Comparison of ENCODE assay signal across 15 cellular contexts in the genomic region with DNA sequence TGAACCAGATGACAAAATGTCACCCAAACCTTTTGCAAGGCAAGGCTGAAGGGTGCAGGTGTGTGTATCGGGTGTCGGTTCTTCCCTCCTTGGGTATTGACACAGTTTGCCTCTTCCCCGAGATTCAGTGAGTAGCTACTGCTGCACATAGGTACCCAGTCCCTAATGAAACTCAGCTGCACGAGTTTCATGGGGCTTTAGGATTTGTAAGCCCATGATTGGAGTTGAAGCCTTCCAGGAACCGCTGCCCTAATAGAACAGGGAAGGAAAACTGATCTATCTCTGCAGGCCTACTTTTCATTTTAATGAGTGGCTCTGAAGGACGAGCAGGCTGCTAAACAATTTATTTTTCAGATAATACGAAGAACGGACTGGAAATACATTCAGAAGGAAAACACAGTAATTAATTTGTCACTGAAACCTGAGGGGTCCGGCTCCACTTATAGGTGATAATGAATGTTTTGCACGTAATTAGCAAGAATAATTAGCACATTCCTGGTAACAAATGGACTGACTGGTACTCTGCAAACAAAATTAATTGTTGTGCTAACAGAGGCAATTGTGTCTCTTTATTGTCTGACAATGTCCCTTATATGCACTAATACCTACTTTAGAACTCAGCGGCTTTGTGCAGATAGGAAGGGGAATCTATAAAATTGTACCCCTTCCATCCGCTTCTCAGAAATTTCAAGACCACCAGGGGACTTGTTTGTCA.
"Had no signal": no experiment of that assay in that cellular context is flagged by ENCODE, and none has a peak within 500 bp of the region (broad histone marks: within the 10 kb centered on the region; RNA-seq: fewer than 3 reads in every experiment).

No MANE protein-coding gene starts in this region.

- DNase-seq: activated CD4-positive, alpha-beta T cell treated with anti-CD3 and anti-CD28 coated beads, Interleukin-2, amount 10 ng/mL, durations not matched to agents 24 days and 14 days; activated CD8-positive, alpha-beta memory T cell treated with anti-CD3 and anti-CD28 coated beads for 24 hours; activated naive CD4-positive, alpha-beta T cell treated with anti-CD3 and anti-CD28 coated beads for 36 hours; activated T-cell treated with anti-CD3 and anti-CD28 coated beads for 4 hours; esophagus squamous epithelium; foreskin fibroblast; glutamatergic neuron; kidney; left ventricle myocardium inferior; nephron progenitor cell; stimulated activated CD4-positive, alpha-beta T cell treated with anti-CD3 and anti-CD28 coated beads, Interleukin-12 subunit alpha, Interleukin-12 subunit beta, amount 100 ng/mL, for 4 hours; stimulated activated naive CD4-positive, alpha-beta T cell; substantia nigra; transverse colon had no signal

- H3K27ac ChIP-seq: esophagus squamous epithelium, left ventricle myocardium inferior, transverse colon had no signal

- H3K36me3 ChIP-seq: esophagus squamous epithelium, left ventricle myocardium inferior, transverse colon had no signal

- H3K4me3 ChIP-seq: esophagus squamous epithelium, left ventricle myocardium inferior, transverse colon had no signal

- H3K4me1 ChIP-seq: esophagus squamous epithelium had no signal

- ATAC-seq: activated T-helper 17 cell treated with anti-CD3 and anti-CD28 coated beads, Interleukin-2, amount 50 U/mL, for 72 hours had no signal

- H3K27me3 ChIP-seq: transverse colon had no signal

- H3K9me3 ChIP-seq: esophagus squamous epithelium, left ventricle myocardium inferior, transverse colon had no signal
